ENCODE assay signal across 26 cellular contexts in the genomic region with DNA sequence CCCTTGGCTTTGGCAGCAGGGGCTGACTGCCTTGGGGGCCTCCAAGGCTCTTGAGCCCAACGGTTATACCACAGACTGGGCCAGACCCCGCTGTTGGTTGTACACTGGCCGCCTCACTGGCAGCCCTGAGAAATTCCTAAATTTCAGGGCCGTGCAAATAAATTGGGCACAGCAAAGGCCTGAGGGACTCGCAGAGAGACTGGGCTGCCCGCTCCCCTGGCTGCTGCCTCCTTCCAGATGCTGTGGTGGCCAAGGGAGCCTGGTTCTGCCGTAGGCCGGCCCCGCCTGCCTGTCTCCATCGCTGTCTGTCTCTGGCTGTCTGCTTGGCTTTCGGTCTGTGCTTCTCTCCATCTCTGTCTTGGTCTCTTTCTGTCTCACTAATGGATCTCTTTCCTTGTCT. TPM values are rescaled to one million over a fixed set of nuclear protein-coding genes. Genes with fewer than 3 reads are reported as not detected.
"Had no signal": no experiment of that assay in that cellular context is flagged by ENCODE, and none has a peak within 500 bp of the region (broad histone marks: within the 10 kb centered on the region; RNA-seq: fewer than 3 reads in every experiment).

No MANE protein-coding gene starts in this region.

- H3K4me3 Mint-ChIP-seq: activated B cell treated with CpG ODN at 0.5 μM for 24 hours; activated CD4-positive, alpha-beta T cell treated with anti-CD3 and anti-CD28 coated beads, Interleukin-2, amount 10 ng/mL, durations not matched to agents 24 days and 14 days; activated CD8-positive, alpha-beta memory T cell treated with anti-CD3 and anti-CD28 coated beads, Interleukin-2, amount 10 ng/mL, durations not matched to agents 7 days and 5 days; activated naive CD4-positive, alpha-beta T cell treated with anti-CD3 and anti-CD28 coated beads, Interleukin-2, amount 50 U/mL, for 24 hours; activated T-cell treated with anti-CD3 and anti-CD28 coated beads, Interleukin-2, amount 50 U/mL, for 24 hours; activated T-helper 1 cell treated with anti-CD3 and anti-CD28 coated beads, Interleukin-12 subunit alpha, Interleukin-12 subunit beta, Interleukin-2, Interleukin-4 antibody, amounts not matched to agents 30 ng/mL and 10 ng/mL and 1 ng/mL, durations not matched to agents 14 hours and 24 hours and 36 hours; T-helper 17 cell had no signal

- H3K4me1 Mint-ChIP-seq: activated CD4-positive, alpha-beta T cell treated with anti-CD3 and anti-CD28 coated beads, Interleukin-2, amount 10 ng/mL, durations not matched to agents 24 days and 14 days; activated CD8-positive, alpha-beta memory T cell treated with anti-CD3 and anti-CD28 coated beads, Interleukin-2, amount 10 ng/mL, durations not matched to agents 7 days and 5 days; activated naive CD4-positive, alpha-beta T cell treated with anti-CD3 and anti-CD28 coated beads, Interleukin-2, amount 50 U/mL, for 24 hours had no signal

- DNase-seq: activated B cell treated with CpG ODN at 0.5 μM for 24 hours; activated CD4-positive, alpha-beta T cell treated with anti-CD3 and anti-CD28 coated beads for 1 hour; activated CD4-positive, alpha-beta T cell treated with anti-CD3 and anti-CD28 coated beads, Interleukin-2, amount 10 ng/mL, durations not matched to agents 24 days and 14 days; activated CD4-positive, alpha-beta T cell treated with anti-CD3 and anti-CD28 coated beads, Interleukin-2, amount 50 U/mL, for 48 hours; activated CD8-positive, alpha-beta memory T cell treated with anti-CD3 and anti-CD28 coated beads, Interleukin-2, amount 10 ng/mL, durations not matched to agents 7 days and 5 days; activated effector memory CD4-positive, alpha-beta T cell treated with Interleukin-2 at 50 U/mL for 16 hours; activated naive CD4-positive, alpha-beta T cell; activated T-cell treated with anti-CD3 and anti-CD28 coated beads, Interleukin-2, amount 50 U/mL, for 24 hours; brain microvascular endothelial cell; Karpas-422; MM.1S; NCI-H1105; NCI-H1436; NCI-H1694 treated with DMSO at 0.1 percent for 48 hours; NCI-H2081; NCI-H510A treated with DMSO at 0.1 percent for 48 hours; NCI-H69; NK-92 treated with Interleukin-12 subunit alpha and Interleukin-12 subunit beta, amount 100 ng/mL, for 24 hours; OCI-M1; SHP77; T-helper 17 cell; T-helper 9 cell had no signal

- H3K9me3 Mint-ChIP-seq: activated B cell treated with CpG ODN at 0.5 μM for 24 hours; activated CD4-positive, alpha-beta T cell treated with anti-CD3 and anti-CD28 coated beads, Interleukin-2, amount 10 ng/mL, durations not matched to agents 24 days and 14 days; activated naive CD4-positive, alpha-beta T cell treated with anti-CD3 and anti-CD28 coated beads, Interleukin-2, amount 50 U/mL, for 24 hours; activated T-cell treated with anti-CD3 and anti-CD28 coated beads, Interleukin-2, amount 50 U/mL, for 24 hours; activated T-helper 1 cell treated with anti-CD3 and anti-CD28 coated beads, Interleukin-12 subunit alpha, Interleukin-12 subunit beta, Interleukin-2, Interleukin-4 antibody, amounts not matched to agents 30 ng/mL and 10 ng/mL and 1 ng/mL, durations not matched to agents 14 hours and 24 hours and 36 hours had no signal

- H3K27ac Mint-ChIP-seq: activated B cell treated with CpG ODN at 0.5 μM for 24 hours; activated CD4-positive, alpha-beta T cell treated with anti-CD3 and anti-CD28 coated beads, Interleukin-2, amount 10 ng/mL, durations not matched to agents 24 days and 14 days; activated CD8-positive, alpha-beta memory T cell treated with anti-CD3 and anti-CD28 coated beads, Interleukin-2, amount 10 ng/mL, durations not matched to agents 7 days and 5 days; activated naive CD4-positive, alpha-beta T cell treated with anti-CD3 and anti-CD28 coated beads, Interleukin-2, amount 50 U/mL, for 24 hours; activated T-cell treated with anti-CD3 and anti-CD28 coated beads, Interleukin-2, amount 50 U/mL, for 24 hours; activated T-helper 1 cell treated with anti-CD3 and anti-CD28 coated beads, Interleukin-12 subunit alpha, Interleukin-12 subunit beta, Interleukin-2, Interleukin-4 antibody, amounts not matched to agents 30 ng/mL and 10 ng/mL and 1 ng/mL, durations not matched to agents 14 hours and 24 hours and 36 hours; T-helper 17 cell had no signal

- H3K4me3 ChIP-seq: cardiac muscle cell had no signal

- H3K36me3 Mint-ChIP-seq: activated CD8-positive, alpha-beta memory T cell treated with anti-CD3 and anti-CD28 coated beads, Interleukin-2, amount 10 ng/mL, durations not matched to agents 7 days and 5 days; activated naive CD4-positive, alpha-beta T cell treated with anti-CD3 and anti-CD28 coated beads, Interleukin-2, amount 50 U/mL, for 24 hours had no signal

- H3K36me3 ChIP-seq: brain microvascular endothelial cell, cardiac muscle cell had no signal

- H3K27ac ChIP-seq: brain microvascular endothelial cell, cardiac muscle cell had no signal

- H3K27me3 ChIP-seq: brain microvascular endothelial cell, cardiac muscle cell had no signal

- ATAC-seq: activated CD8-positive, alpha-beta memory T cell treated with anti-CD3 and anti-CD28 coated beads, Interleukin-2, amount 10 ng/mL, durations not matched to agents 7 days and 5 days; Panc1; T-helper 17 cell had no signal

RNA-seq across cellular contexts. Expression of a gene that starts 9.0 kb away (rescaled TPM):
- total RNA-seq: activated CD4-positive, alpha-beta T cell treated with anti-CD3 and anti-CD28 coated beads, Interleukin-2, amount 10 ng/mL, durations not matched to agents 24 days and 14 days; activated T-helper 1 cell treated with anti-CD3 and anti-CD28 coated beads, Interleukin-12 subunit alpha, Interleukin-12 subunit beta, Interleukin-2, Interleukin-4 antibody, amounts not matched to agents 30 ng/mL and 10 ng/mL and 1 ng/mL, durations not matched to agents 14 hours and 24 hours and 36 hours had no signal
